ENCODE assay signal across 8 cellular contexts in genomic region chr1:16420719-16421118, GRCh38. TPM values are rescaled to one million over a fixed set of nuclear protein-coding genes. Genes with fewer than 3 reads are reported as not detected.
A peak's percentile ranks its signal among the peaks of the same experiment; 100 is the strongest.
DNase-seq lines count a peak whose midpoint lies in the region; ATAC-seq, FAIRE-seq and TF ChIP-seq lines count a peak whose summit lies in the region.
"Had no signal": no experiment of that assay in that cellular context is flagged by ENCODE, and none has a peak within 500 bp of the region (broad histone marks: within the 10 kb centered on the region; RNA-seq: fewer than 3 reads in every experiment).

No MANE protein-coding gene starts in this region.

- SMC1A ChIA-PET in GM12878 (lab: Charles Lee; ENCODE audit: uncharacterized antibody, unreplicated experiment): interaction anchor here (0.7 to 2.3 kb wide), 9 partner anchors 12 to 68 kb away, joined by 3 to 13 read pairs (median 4); partner anchors contain the start of genes FBXO42 and NECAP2

- TF ChIP-seq POLR2A in GM12878 (IDR thresholded peaks at IDR 0.05; ENCODE audit: low read depth, low read length): no peak

- FAIRE-seq in GM12878 (lab: Jason Lieb, UNC): peak; percentile 100

- no peak for TF ChIP-seq CTCF in GM12878 (IDR thresholded peaks at IDR 0.05 in 2 of 3, conservative IDR thresholded peaks at IDR 0.05 in 1 of 3; ENCODE audit: control insufficient read depth in 2 of 3, extremely low read depth in 1 of 3, insufficient read depth in 1 of 3, low read depth in 3 of 3, low read length in 3 of 3)

- no TSS peak for BruUV-seq in GM12878 (replicated peaks; lab: Mats Ljungman, UMichigan)

- peak; percentile 82 for ATAC-seq in GM21717 (IDR thresholded peaks at IDR 0.05; ENCODE audit: unreplicated experiment)
- ATAC-seq in GM12878: peak; percentile 97
- ATAC-seq in GM21737 (IDR thresholded peaks at IDR 0.05; ENCODE audit: unreplicated experiment): no peak

- no peaks in the 10 kb centered on the region for H3K9me3 ChIP-seq in GM12878 (replicated peaks; ENCODE audit: control insufficient read depth, insufficient read depth, low read length)

- H3K4me2 ChIP-seq in GM12878 (ENCODE audit: control insufficient read depth, insufficient read depth): peak overlapping the region; percentile 36

- H3K79me2 ChIP-seq in GM12878 (ENCODE audit: control insufficient read depth, insufficient read depth, low read length): no peaks in the 10 kb centered on the region

- no peaks in the 10 kb centered on the region for H3K36me3 ChIP-seq in GM12878 (ENCODE audit: control insufficient read depth in 2 of 2, insufficient read depth in 2 of 2, low read length in 1 of 2)

- H3K27ac ChIP-seq in GM12878 (ENCODE audit: control insufficient read depth, insufficient read depth): no peak overlapping the region

- WGBS in GM12878 (ENCODE audit: insufficient coverage, insufficient replicate concordance, low lambda C conversion rate, missing lambda C conversion rate): 0% methylated on average over 4 of the region's 4 CpGs

- POLR2A ChIA-PET in GM12878 (lab: Charles Lee): interaction anchor here (0.7 to 1.8 kb wide), 4 partner anchors 20 to 53 kb away, joined by 3 to 7 read pairs (median 4); partner anchors contain the start of genes NECAP2 and SZRD1

- no peak overlapping the region for H3K9ac ChIP-seq in GM12878 (ENCODE audit: control insufficient read depth, insufficient read depth, low read length)

- DNase-seq in RPMI7951 (ENCODE audit: low read depth) (peak; percentile 14), GM12878 (ENCODE audit: low read depth, low spot score) (peak; percentile 84), amniotic stem cell (lab: John Stamatoyannopoulos, UW) (no peak), NOMO-1 (lab: John Stamatoyannopoulos, UW; ENCODE audit: unreplicated experiment in 2 of 2) (no peak)
- peak; percentile 30 for DNase-seq in stimulated activated CD8-positive, alpha-beta memory T cell treated with anti-CD3 and anti-CD28 coated beads, Interleukin-7, amount 100 ng/mL, for 24 hours (ENCODE audit: low read depth)

- peak overlapping the region; percentile 23; the same call in 1 of the 2 replicates for H3K4me3 ChIP-seq in GM12878
- H3K4me3 ChIP-seq: lung had no signal

- no peak for TF ChIP-seq EP300 in GM12878 (IDR thresholded peaks at IDR 0.05; ENCODE audit: borderline replicate concordance in 1 of 2, control insufficient read depth in 1 of 2, low read depth in 2 of 2, low read length in 2 of 2)

- RAD21 ChIA-PET in GM12878 (lab: Charles Lee; ENCODE audit: unreplicated experiment): interaction anchor here (1.2 to 2.7 kb wide), 5 partner anchors 12 to 52 kb away, joined by 3 to 14 read pairs (median 9); partner anchors contain the start of genes NECAP2 and SZRD1

- CTCF ChIA-PET in GM12878 (lab: Yijun Ruan, JAX): interaction anchor here (0.6 to 1.7 kb wide), 4 partner anchors 12 to 175 kb away, joined by 3 to 12 read pairs (median 4); partner anchors contain the start of gene NECAP2

- in situ Hi-C loops in GM12878 (cut with MboI): no loop called here

- intact Hi-C loops in GM12878 (cut with micrococcal nuclease; ENCODE audit: unreplicated experiment): no loop called here

- H3K27me3 ChIP-seq in GM12878 (replicated peaks in 1 of 2; ENCODE audit: control insufficient read depth in 2 of 2, insufficient read depth in 2 of 2, low read length in 1 of 2): no peaks in the 10 kb centered on the region

- H2AFZ ChIP-seq in GM12878 (ENCODE audit: control insufficient read depth, low read depth, low read length): no peak overlapping the region

- H4K20me1 ChIP-seq in GM12878 (ENCODE audit: control insufficient read depth, insufficient read depth): no peaks in the 10 kb centered on the region

- peaks cover 18% of the 10 kb centered on the region for H3K4me1 ChIP-seq in GM12878 (ENCODE audit: control insufficient read depth, insufficient read depth, low read length)

- TF ChIP-seq RAD21 in GM12878 (IDR thresholded peaks at IDR 0.05; ENCODE audit: insufficient read depth, low read depth, low read length): no peak

TF ChIP-seq in GM12878, 131 proteins besides CTCF, POLR2A, EP300 and RAD21 (continues in another document):
- no peak for TF ChIP-seq GATAD2B (conservative IDR thresholded peaks at IDR 0.05; ENCODE audit: low read depth)
- TF ChIP-seq PKNOX1 (IDR thresholded peaks at IDR 0.05): peak; percentile 77; the same call in 1 of the 2 replicates
- TF ChIP-seq, protein P1, sequence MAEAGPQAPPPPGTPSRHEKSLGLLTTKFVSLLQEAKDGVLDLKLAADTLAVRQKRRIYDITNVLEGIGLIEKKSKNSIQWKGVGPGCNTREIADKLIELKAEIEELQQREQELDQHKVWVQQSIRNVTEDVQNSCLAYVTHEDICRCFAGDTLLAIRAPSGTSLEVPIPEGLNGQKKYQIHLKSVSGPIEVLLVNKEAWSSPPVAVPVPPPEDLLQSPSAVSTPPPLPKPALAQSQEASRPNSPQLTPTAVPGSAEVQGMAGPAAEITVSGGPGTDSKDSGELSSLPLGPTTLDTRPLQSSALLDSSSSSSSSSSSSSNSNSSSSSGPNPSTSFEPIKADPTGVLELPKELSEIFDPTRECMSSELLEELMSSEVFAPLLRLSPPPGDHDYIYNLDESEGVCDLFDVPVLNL (IDR thresholded peaks at IDR 0.05; ENCODE audit: low read depth, low read length): no peak

RNA-seq across cellular contexts. Expression of gene SPATA21, which starts 16.5 kb away (rescaled TPM):
- not detected in 2 replicates for total RNA-seq in RPMI7951 (2014; rRNA removed; shearing (Covaris generic))
- not detected in 2 replicates for total RNA-seq in GM12878 (2013; cell fraction: nucleolus; rRNA removed)
- 0.28 and 0.33 TPM in 2 replicates for total RNA-seq in GM12878 (2014; rRNA removed)
- not detected in 2 replicates for total RNA-seq in GM12878 (2014; rRNA removed; fragmentation: Illumina TruSeq; extraction: Trizol)
- 0.05 TPM in 2 replicates for total RNA-seq in GM12878 (2021)
- polyA plus RNA-seq in GM12878 (2011; ENCODE audit: low read depth): not detected
- 0.14 and 0.57 TPM in 2 replicates for polyA plus RNA-seq in GM12878 (2011; rRNA removed)
- 0.42 and 0.45 TPM in 2 replicates for polyA plus RNA-seq in GM12878 (2011; cell fraction: cytosol; rRNA removed)
- polyA plus RNA-seq in GM12878 (2011; cell fraction: nucleus; rRNA removed): 2.0 and 2.6 TPM in 2 replicates
- 0.07 TPM in 1 of 2 replicates, not detected in the other for polyA plus RNA-seq in GM12878 (2012)
- 0.09 and 0.33 TPM in 2 replicates for polyA plus RNA-seq in GM12878 (2014; fragmentation: Illumina TruSeq; extraction: Trizol)
- 1 to 10 TPM in 1 of 2 experiments, under 1 TPM in 1; 0.24 to 1.1 TPM for polyA plus RNA-seq in GM12878 (2014; fragmentation: Nextera tagmentation; extraction: Ambion mirVana)
- 0.03 and 0.09 TPM in 2 replicates for polyA plus RNA-seq in GM12878 (2014; rRNA removed)
- under 1 TPM; 0.19 to 0.60 TPM for polyA plus RNA-seq in GM12878 (2016; fragmentation: Nextera tagmentation; extraction: Ambion mirVana)
- 0.07 and 0.15 TPM in 2 replicates for polyA minus RNA-seq in GM12878 (2011; rRNA and poly(A)+ RNA removed)
- not detected in 2 replicates for polyA minus RNA-seq in GM12878 (2011; cell fraction: cytosol; rRNA and poly(A)+ RNA removed)
- polyA minus RNA-seq in GM12878 (2011; cell fraction: nucleus; rRNA and poly(A)+ RNA removed): 0.24 TPM in 1 of 2 replicates, not detected in the other
- total RNA-seq: lung had no signal

RNA-seq across cellular contexts. Expression of gene NECAP2, which starts 19.8 kb away (rescaled TPM):
- 88.9 and 102 TPM in 2 replicates for total RNA-seq in RPMI7951 (2014; rRNA removed; shearing (Covaris generic))
- total RNA-seq in GM12878 (2013; cell fraction: nucleolus; rRNA removed): 90.9 and 92.9 TPM in 2 replicates
- total RNA-seq in GM12878 (2014; rRNA removed): 76.6 and 76.9 TPM in 2 replicates
- total RNA-seq in GM12878 (2014; rRNA removed; fragmentation: Illumina TruSeq; extraction: Trizol): 53.1 and 56.2 TPM in 2 replicates
- total RNA-seq in GM12878 (2021): 51.3 and 55.4 TPM in 2 replicates
- 34.9 TPM for polyA plus RNA-seq in GM12878 (2011; ENCODE audit: low read depth)
- 78.9 and 98.0 TPM in 2 replicates for polyA plus RNA-seq in GM12878 (2011; rRNA removed)
- polyA plus RNA-seq in GM12878 (2011; cell fraction: cytosol; rRNA removed): 113 and 116 TPM in 2 replicates
- polyA plus RNA-seq in GM12878 (2011; cell fraction: nucleus; rRNA removed): 88.8 and 94.5 TPM in 2 replicates
- polyA plus RNA-seq in GM12878 (2012): 63.5 and 63.9 TPM in 2 replicates
- polyA plus RNA-seq in GM12878 (2014; fragmentation: Illumina TruSeq; extraction: Trizol): 52.1 and 54.9 TPM in 2 replicates
- polyA plus RNA-seq in GM12878 (2014; fragmentation: Nextera tagmentation; extraction: Ambion mirVana): 10 to 100 TPM; 16.3 to 21.1 TPM
- polyA plus RNA-seq in GM12878 (2014; rRNA removed): 62.7 and 69.3 TPM in 2 replicates
- 10 to 100 TPM; 58.7 to 59.2 TPM for polyA plus RNA-seq in GM12878 (2016; fragmentation: Nextera tagmentation; extraction: Ambion mirVana)
- polyA minus RNA-seq in GM12878 (2011; rRNA and poly(A)+ RNA removed): 61.8 and 105 TPM in 2 replicates
- 24.5 and 33.2 TPM in 2 replicates for polyA minus RNA-seq in GM12878 (2011; cell fraction: cytosol; rRNA and poly(A)+ RNA removed)
- 42.2 and 50.8 TPM in 2 replicates for polyA minus RNA-seq in GM12878 (2011; cell fraction: nucleus; rRNA and poly(A)+ RNA removed)

RNA-seq across cellular contexts. Expression of gene SZRD1, which starts 53.7 kb away (rescaled TPM):
- 77.1 and 91.3 TPM in 2 replicates for total RNA-seq in RPMI7951 (2014; rRNA removed; shearing (Covaris generic))
- 30.7 and 31.8 TPM in 2 replicates for total RNA-seq in GM12878 (2013; cell fraction: nucleolus; rRNA removed)
- 110 and 114 TPM in 2 replicates for total RNA-seq in GM12878 (2014; rRNA removed)
- total RNA-seq in GM12878 (2014; rRNA removed; fragmentation: Illumina TruSeq; extraction: Trizol): 95.7 and 99.0 TPM in 2 replicates
- total RNA-seq in GM12878 (2021): 207 and 213 TPM in 2 replicates
- polyA plus RNA-seq in GM12878 (2011; ENCODE audit: low read depth): 69.2 TPM
- 93.8 and 132 TPM in 2 replicates for polyA plus RNA-seq in GM12878 (2011; rRNA removed)
- polyA plus RNA-seq in GM12878 (2011; cell fraction: cytosol; rRNA removed): 229 and 233 TPM in 2 replicates
- polyA plus RNA-seq in GM12878 (2011; cell fraction: nucleus; rRNA removed): 92.8 and 95.5 TPM in 2 replicates
- 98.4 and 98.9 TPM in 2 replicates for polyA plus RNA-seq in GM12878 (2012)
- polyA plus RNA-seq in GM12878 (2014; fragmentation: Illumina TruSeq; extraction: Trizol): 77.8 and 158 TPM in 2 replicates
- 10 to 100 TPM in 1 of 2 experiments, 1 to 10 TPM in 1; 5.6 to 14.7 TPM for polyA plus RNA-seq in GM12878 (2014; fragmentation: Nextera tagmentation; extraction: Ambion mirVana)
- 157 and 182 TPM in 2 replicates for polyA plus RNA-seq in GM12878 (2014; rRNA removed)
- 100 to 1,000 TPM; 106 to 113 TPM for polyA plus RNA-seq in GM12878 (2016; fragmentation: Nextera tagmentation; extraction: Ambion mirVana)
- 70.2 and 111 TPM in 2 replicates for polyA minus RNA-seq in GM12878 (2011; rRNA and poly(A)+ RNA removed)
- polyA minus RNA-seq in GM12878 (2011; cell fraction: cytosol; rRNA and poly(A)+ RNA removed): 55.7 and 58.5 TPM in 2 replicates
- 15.0 and 24.8 TPM in 2 replicates for polyA minus RNA-seq in GM12878 (2011; cell fraction: nucleus; rRNA and poly(A)+ RNA removed)

Comparison
In these comparisons a context has a peak if more than half of its experiments do, and no peak if none do; other contexts are left out.
1. DNase-seq: peak in RPMI7951 (single experiment), GM12878 (single experiment) and stimulated activated CD8-positive, alpha-beta memory T cell treated with anti-CD3 and anti-CD28 coated beads, Interleukin-7, amount 100 ng/mL, for 24 hours (single experiment); none in amniotic stem cell (single experiment) and NOMO-1 (0 of 2).